Comparison of ENCODE assay signal across 7 cellular contexts in the genomic region with DNA sequence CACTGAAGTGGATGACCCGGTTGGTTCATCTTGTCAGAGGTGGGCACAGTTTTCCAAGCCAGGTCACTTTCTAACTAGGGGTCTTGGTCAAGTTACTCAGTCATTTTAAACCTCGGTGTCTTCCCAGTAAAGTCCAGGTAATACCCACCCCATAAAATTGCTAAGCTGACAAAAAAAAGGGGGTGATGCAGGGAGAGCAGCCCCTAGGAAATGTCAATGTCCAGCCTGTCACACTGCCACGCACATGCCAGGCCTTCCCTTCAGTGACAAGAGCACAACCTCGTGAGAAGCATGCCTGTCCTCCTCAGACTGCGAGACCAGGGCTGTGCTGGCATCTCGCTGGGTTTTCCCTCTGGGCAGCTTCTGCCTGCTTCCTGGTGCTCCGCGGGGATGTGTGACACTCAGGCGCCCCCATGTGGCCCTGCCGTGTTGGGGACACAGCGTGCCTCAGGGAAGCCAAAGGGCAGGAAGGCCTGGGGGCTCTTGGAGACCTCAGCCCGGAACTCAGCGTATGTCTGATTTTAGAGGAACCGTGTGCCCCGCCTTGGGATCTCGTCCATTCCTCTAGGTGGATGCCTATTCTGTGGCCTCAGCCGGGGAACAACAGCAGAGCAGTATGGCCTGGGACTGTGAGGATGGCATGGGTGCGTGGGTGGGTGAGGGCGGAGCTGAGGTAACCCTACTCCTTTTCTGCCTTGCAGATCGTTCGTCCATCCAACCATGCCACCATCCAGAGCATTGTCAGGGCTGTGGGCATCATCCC. TPM values are rescaled to one million over a fixed set of nuclear protein-coding genes. Genes with fewer than 3 reads are reported as not detected.
A peak's percentile ranks its signal among the peaks of the same experiment; 100 is the strongest.
DNase-seq lines count a peak whose midpoint lies in the region; ATAC-seq and TF ChIP-seq lines count a peak whose summit lies in the region.

No MANE protein-coding gene starts in this region.

- no peaks in the 10 kb centered on the region for H3K4me1 ChIP-seq in mesendoderm (ENCODE audit: control insufficient read depth, low read depth, low read length)

- no peaks in the 10 kb centered on the region for H3K79me1 ChIP-seq in mesendoderm (ENCODE audit: low read length)

- peak overlapping the region; percentile 49 for H3K56ac ChIP-seq in mesendoderm (ENCODE audit: low read length)

- no peaks in the 10 kb centered on the region for H3K9me3 Mint-ChIP-seq in effector memory CD8-positive, alpha-beta T cell

- no peak overlapping the region for H2BK5ac ChIP-seq in mesendoderm (ENCODE audit: low read length)

- DNase-seq in GM12865 (ENCODE audit: low read depth): peak; percentile 71
- peak; percentile 61 for DNase-seq in NCI-H748 (lab: John Stamatoyannopoulos, UW; ENCODE audit: unreplicated experiment)
- DNase-seq in activated CD8-positive, alpha-beta memory T cell treated with anti-CD3 and anti-CD28 coated beads for 24 hours: peak; percentile 92
- peak; percentile 41 to 65 (median 49) for DNase-seq in effector memory CD8-positive, alpha-beta T cell
- peak; percentile 85 for DNase-seq in mesendoderm
- peak; percentile 72 to 74 for DNase-seq in stimulated activated CD8-positive, alpha-beta memory T cell treated with anti-CD3 and anti-CD28 coated beads, Interleukin-15, amount 100 ng/mL, for 48 hours (ENCODE audit: low read depth in 2 of 2)

- no peak overlapping the region for H4K8ac ChIP-seq in mesendoderm (ENCODE audit: low read depth, low read length)

- no peaks in the 10 kb centered on the region for H3K27me3 ChIP-seq in mesendoderm (ENCODE audit: insufficient read depth, low read length, poor library complexity)

- peak; percentile 61 for ATAC-seq in HG03025 (IDR thresholded peaks at IDR 0.05; ENCODE audit: low FRiP score, unreplicated experiment)
- peak; percentile 81 for ATAC-seq in effector memory CD8-positive, alpha-beta T cell (replicated peaks)

- no peak overlapping the region for H3K27ac Mint-ChIP-seq in effector memory CD8-positive, alpha-beta T cell

- no peak overlapping the region for H3K18ac ChIP-seq in mesendoderm (ENCODE audit: low read length)

- no peak overlapping the region for H3K23ac ChIP-seq in mesendoderm (ENCODE audit: low read length)

- H3K27ac ChIP-seq in mesendoderm (ENCODE audit: low read depth, low read length): no peak overlapping the region

- H4K5ac ChIP-seq in mesendoderm (ENCODE audit: low read length): no peak overlapping the region

- peak; percentile 94 for TF ChIP-seq CTCF in GM12865 (IDR thresholded peaks at IDR 0.05; ENCODE audit: insufficient read depth, low read depth, low read length, missing control alignments)

- no peak overlapping the region for H3K4ac ChIP-seq in mesendoderm (ENCODE audit: low read depth, low read length)

- no peak overlapping the region for H3K4me2 ChIP-seq in mesendoderm (ENCODE audit: low read length)

- WGBS in mesendoderm (ENCODE audit: extremely low coverage, insufficient coverage, low lambda C conversion rate): no CpG with 5 or more reads among the region's 21 CpGs

- H3K27me3 Mint-ChIP-seq in effector memory CD8-positive, alpha-beta T cell: peaks cover 0 to 6% of the 10 kb centered on the region in 2 donors

- H3K4me3 Mint-ChIP-seq in effector memory CD8-positive, alpha-beta T cell: peak overlapping the region; percentile 17 to 51

- no peak overlapping the region for H3K9ac ChIP-seq in mesendoderm (ENCODE audit: low read length)

- no peak overlapping the region for H2AK5ac ChIP-seq in mesendoderm (ENCODE audit: low read length)

- no peaks in the 10 kb centered on the region for H3K36me3 Mint-ChIP-seq in effector memory CD8-positive, alpha-beta T cell (ENCODE audit: insufficient read depth)

- H2BK15ac ChIP-seq in mesendoderm (replicated peaks; ENCODE audit: low read depth): no peak overlapping the region

- no peaks in the 10 kb centered on the region for H3K79me2 ChIP-seq in mesendoderm (ENCODE audit: control insufficient read depth, insufficient read depth, low read length)

- no peaks in the 10 kb centered on the region for H3K36me3 ChIP-seq in mesendoderm (ENCODE audit: control insufficient read depth, insufficient read depth, low read length)

- no peak overlapping the region for H2BK120ac ChIP-seq in mesendoderm (ENCODE audit: low read depth, low read length)

- H3K4me3 ChIP-seq in GM12865 (ENCODE audit: low read depth, low read length): no peak overlapping the region
- H3K4me3 ChIP-seq in mesendoderm (ENCODE audit: low read length): no peak overlapping the region

- peaks cover 0 to 13% of the 10 kb centered on the region in 2 donors for H3K4me1 Mint-ChIP-seq in effector memory CD8-positive, alpha-beta T cell (ENCODE audit: low read depth in 2 of 2)

RNA-seq across cellular contexts. Expression of a gene that starts 10.2 kb away (rescaled TPM):
- not detected for polyA plus RNA-seq in mesendoderm (2013, experiment 1 of 2)
- polyA plus RNA-seq in mesendoderm (2013, experiment 2 of 2): not detected

RNA-seq across cellular contexts. Expression of a gene that starts 12.1 kb away (rescaled TPM):
- 0.08 TPM for polyA plus RNA-seq in mesendoderm (2013, experiment 1 of 2)
- 0.17 TPM for polyA plus RNA-seq in mesendoderm (2013, experiment 2 of 2)

RNA-seq across cellular contexts. Expression of a gene that starts 36.1 kb away (rescaled TPM):
- polyA plus RNA-seq in mesendoderm (2013, experiment 1 of 2): not detected
- not detected for polyA plus RNA-seq in mesendoderm (2013, experiment 2 of 2)
